In genomic region chr6:25999225-25999624, GRCh38 we compare ENCODE assay signal across 8 cellular contexts. TPM values are rescaled to one million over a fixed set of nuclear protein-coding genes. Genes with fewer than 3 reads are reported as not detected.
DNase-seq lines count a peak whose midpoint lies in the region; ATAC-seq, FAIRE-seq and TF ChIP-seq lines count a peak whose summit lies in the region.
"Not testable (repeated sequence)": the region's sequence is repeated elsewhere in the genome, so short reads cannot be mapped to it uniquely, and the experiment has no call there.

No MANE protein-coding gene starts in this region.

- TF ChIP-seq EP300 in H1 (IDR thresholded peaks at IDR 0.05; ENCODE audit: borderline replicate concordance in 1 of 2, low read depth in 2 of 2, low read length in 2 of 2): not testable (repeated sequence)

- not testable (repeated sequence) for H3K9me2 ChIP-seq in GM23338 (ENCODE audit: insufficient read depth)

- H3K36me3 ChIP-seq in GM23338 (ENCODE audit: insufficient read depth); HUES48 (ENCODE audit: control insufficient read depth, insufficient read depth, low read length); H1 (ENCODE audit: control insufficient read depth in 2 of 4, insufficient read depth in 4 of 4, low read length in 3 of 4); iPS-15b (ENCODE audit: control insufficient read depth, insufficient read depth, low read length); neural progenitor cell: not testable (repeated sequence)
- peaks cover 12% of the 10 kb centered on the region for H3K36me3 ChIP-seq in WERI-Rb-1

- not testable (repeated sequence) for DNase-seq in GM23338 (ENCODE audit: low spot score); H1 (ENCODE audit: low read depth in 1 of 2, low spot score in 2 of 2); neural progenitor cell (ENCODE audit: low spot score)
- peak; percentile 25 for DNase-seq in MV-4-11 (lab: John Stamatoyannopoulos, UW)
- peak; percentile 80 for DNase-seq in NCI-H524 treated with DMSO at 0.1 percent for 48 hours (lab: John Stamatoyannopoulos, UW)
- DNase-seq in WERI-Rb-1: peak; percentile 73

- H3K4me3 Mint-ChIP-seq in GM23338, neural progenitor cell: not testable (repeated sequence)

- not testable (repeated sequence) for H3F3A ChIP-seq in GM23338 (replicated peaks; ENCODE audit: low read depth); neural progenitor cell (ENCODE audit: low read depth)

- POLR2A ChIA-PET in H1 (lab: Charles Lee; ENCODE audit: partially characterized antibody): interaction anchor here (0.8 to 1.0 kb wide), 3 partner anchors 21 to 24 kb away, joined by 3 to 4 read pairs (median 3); a partner anchor contains a TSS

- not testable (repeated sequence) for H2BK120ac ChIP-seq in H1 (replicated peaks; ENCODE audit: low read depth, low read length)

- H3K4me3 ChIP-seq in GM23338; HUES48 (ENCODE audit: low read depth, low read length); H1 (ENCODE audit: extremely low read depth in 1 of 4, insufficient read depth in 2 of 4, low read depth in 3 of 4, low read length in 4 of 4); neural progenitor cell: not testable (repeated sequence)
- H3K4me3 ChIP-seq in WERI-Rb-1 (ENCODE audit: low read depth, low read length) (peak overlapping the region; percentile 13; the same call in 1 of the 2 replicates), iPS-15b (ENCODE audit: low read depth, low read length) (peak overlapping the region; percentile 8)

- peak overlapping the region; percentile 63 for H2BK12ac ChIP-seq in H1 (ENCODE audit: low read depth, low read length)

- H3K79me1 ChIP-seq in H1 (ENCODE audit: low read depth, low read length): not testable (repeated sequence)

- not testable (repeated sequence) for H3K9me3 Mint-ChIP-seq in GM23338, neural progenitor cell

- not testable (repeated sequence) for H3K18ac ChIP-seq in H1 (ENCODE audit: extremely low read depth, low read length)

- peak overlapping the region; percentile 86; the same call in 1 of the 2 replicates for H2AK5ac ChIP-seq in H1 (ENCODE audit: low read depth, low read length)

- not testable (repeated sequence) for H2BK15ac ChIP-seq in H1 (ENCODE audit: low read length)

- H4K91ac ChIP-seq in H1 (replicated peaks; ENCODE audit: insufficient read length, low read length): not testable (repeated sequence)

- peak overlapping the region; percentile 40; the same call in 1 of the 2 replicates for H2AFZ ChIP-seq in GM23338
- H2AFZ ChIP-seq in H1 (ENCODE audit: low read length): not testable (repeated sequence)
- peak overlapping the region; percentile 60 for H2AFZ ChIP-seq in neural progenitor cell (replicated peaks)

- H3K23ac ChIP-seq in H1 (ENCODE audit: insufficient read length): not testable (repeated sequence)

- H3K4me2 ChIP-seq in GM23338 (peak overlapping the region; percentile 54), H1 (ENCODE audit: insufficient read depth in 1 of 2, low read depth in 2 of 2, low read length in 2 of 2) (peak overlapping the region; percentile 19 to 48; a peak in 3 of 4 replicates), neural progenitor cell (peak overlapping the region; percentile 52)

- H3K27me3 Mint-ChIP-seq in GM23338 (ENCODE audit: insufficient read depth, low read depth, poor library complexity); neural progenitor cell (ENCODE audit: insufficient read depth, low read depth): not testable (repeated sequence)

- not testable (repeated sequence) for FAIRE-seq in H1 (lab: Jason Lieb, UNC)

- H3K4me1 ChIP-seq in GM23338 (ENCODE audit: insufficient read depth): peaks cover 48% of the 10 kb centered on the region
- peaks cover 44% of the 10 kb centered on the region for H3K4me1 ChIP-seq in HUES48 (ENCODE audit: control insufficient read depth, insufficient read depth, low read length)
- peaks cover 1 to 16% (median 5%) of the 10 kb centered on the region in 4 experiments; a peak in 4 of 7 replicates for H3K4me1 ChIP-seq in H1 (replicated peaks in 1 of 4; ENCODE audit: control insufficient read depth in 3 of 4, insufficient read depth in 4 of 4, low read length in 3 of 4)
- H3K4me1 ChIP-seq in iPS-15b (ENCODE audit: control insufficient read depth, insufficient read depth, low read length): peaks cover 40% of the 10 kb centered on the region
- H3K4me1 ChIP-seq in neural progenitor cell: peaks cover 12% of the 10 kb centered on the region

- not testable (repeated sequence) for TF ChIP-seq RAD21 in H1 (IDR thresholded peaks at IDR 0.05 in 1 of 2, conservative IDR thresholded peaks at IDR 0.05 in 1 of 2; ENCODE audit: low read depth in 2 of 2, low read length in 2 of 2)

- not testable (repeated sequence) for H3K14ac ChIP-seq in H1 (ENCODE audit: insufficient read length)

- peaks cover 28% of the 10 kb centered on the region for H3K4me1 Mint-ChIP-seq in GM23338
- peaks cover 14% of the 10 kb centered on the region for H3K4me1 Mint-ChIP-seq in neural progenitor cell

- CTCF ChIA-PET in H1 (lab: Charles Lee; ENCODE audit: partially characterized antibody): not testable (repeated sequence)

- not testable (repeated sequence) for H3K4ac ChIP-seq in H1 (replicated peaks; ENCODE audit: insufficient read length, low read depth, low read length)

- peak overlapping the region; percentile 37 for H4K5ac ChIP-seq in H1 (ENCODE audit: insufficient read length, low read depth, low read length)

- peak overlapping the region; percentile 92; the same call in 1 of the 2 replicates for H2BK20ac ChIP-seq in H1 (ENCODE audit: low read length)

- not testable (repeated sequence) for H3K56ac ChIP-seq in H1 (replicated peaks; ENCODE audit: insufficient read length, low read depth, low read length)

- not testable (repeated sequence) for H2BK5ac ChIP-seq in H1 (ENCODE audit: low read depth, low read length)

- H3K27ac Mint-ChIP-seq in GM23338: peak overlapping the region; percentile 23; the same call in 1 of the 2 replicates
- not testable (repeated sequence) for H3K27ac Mint-ChIP-seq in neural progenitor cell

- not testable (repeated sequence) for H3K79me2 ChIP-seq in GM23338 (replicated peaks; ENCODE audit: insufficient read depth); H1 (ENCODE audit: control insufficient read depth in 1 of 2, insufficient read depth in 2 of 2, low read length in 2 of 2); neural progenitor cell (ENCODE audit: low read depth)

- peak overlapping the region; percentile 97 for H3K27ac ChIP-seq in GM23338 (ENCODE audit: low read depth)
- peak overlapping the region; percentile 84 for H3K27ac ChIP-seq in HUES48 (ENCODE audit: low read depth, low read length)
- peak overlapping the region; percentile 75 for H3K27ac ChIP-seq in WERI-Rb-1
- H3K27ac ChIP-seq in H1 (ENCODE audit: low read depth, low read length): not testable (repeated sequence)
- H3K27ac ChIP-seq in neural progenitor cell: peak overlapping the region; percentile 34

- not testable (repeated sequence) for TF ChIP-seq POLR2A in H1 (IDR thresholded peaks at IDR 0.05; ENCODE audit: control extremely low read depth in 1 of 2, low read depth in 2 of 2, low read length in 2 of 2)

- not testable (repeated sequence) for H4K20me1 ChIP-seq in GM23338 (replicated peaks; ENCODE audit: insufficient read depth); H1 (replicated peaks in 1 of 2; ENCODE audit: control insufficient read depth in 1 of 2, insufficient read depth in 2 of 2, low read length in 2 of 2); neural progenitor cell (ENCODE audit: low read depth)

- H4K8ac ChIP-seq in H1 (ENCODE audit: extremely low read depth, insufficient read depth, low read length): not testable (repeated sequence)

- TF ChIP-seq CTCF in GM23338 (conservative IDR thresholded peaks at IDR 0.05; ENCODE audit: low read depth in 2 of 2); WERI-Rb-1 (IDR thresholded peaks at IDR 0.05; ENCODE audit: low read depth, low read length); H1 (IDR thresholded peaks at IDR 0.05; ENCODE audit: control extremely low read depth in 1 of 3, insufficient read depth in 1 of 3, low read depth in 1 of 3, low read length in 3 of 3); neural progenitor cell (IDR thresholded peaks at IDR 0.05): not testable (repeated sequence)

- H3K9ac ChIP-seq in HUES48 (ENCODE audit: low read depth, low read length): peak overlapping the region; percentile 54
- not testable (repeated sequence) for H3K9ac ChIP-seq in H1 (replicated peaks in 1 of 4; ENCODE audit: extremely low read depth in 1 of 4, low read depth in 3 of 4, low read length in 3 of 4); iPS-15b (ENCODE audit: low read depth, low read length); neural progenitor cell

- H3K9me3 ChIP-seq in HUES48 (ENCODE audit: control insufficient read depth, insufficient read depth, low read length); WERI-Rb-1 (ENCODE audit: severe bottlenecking); H1 (ENCODE audit: insufficient read depth in 2 of 2, low read depth in 1 of 2, low read length in 1 of 2); iPS-15b (ENCODE audit: control insufficient read depth, insufficient read depth, low read length); neural progenitor cell (ENCODE audit: low read depth): not testable (repeated sequence)

- H3K27me3 ChIP-seq in GM23338 (ENCODE audit: insufficient read depth); HUES48 (ENCODE audit: control insufficient read depth, insufficient read depth, low read length); WERI-Rb-1 (ENCODE audit: insufficient read depth, low read depth, severe bottlenecking); H1 (replicated peaks in 1 of 4; ENCODE audit: control insufficient read depth in 3 of 4, extremely low read depth in 1 of 4, insufficient read depth in 3 of 4, low read length in 3 of 4); iPS-15b (ENCODE audit: control insufficient read depth, insufficient read depth, low read length); neural progenitor cell: not testable (repeated sequence)

- H3K23me2 ChIP-seq in H1 (ENCODE audit: low read depth, low read length): not testable (repeated sequence)

- 67% methylated on average over 1 of the region's 2 CpGs; no CpG with 5 or more reads in 1 of the 2 experiments for WGBS in H1 (ENCODE audit: extremely low coverage in 1 of 2, insufficient coverage in 1 of 2, insufficient read length in 1 of 2, insufficient replicate concordance in 2 of 2, low coverage in 1 of 2, low lambda C conversion rate in 2 of 2, missing lambda C conversion rate in 1 of 2), 2 experiments

- H3K36me3 Mint-ChIP-seq in GM23338 (ENCODE audit: low read depth); neural progenitor cell: not testable (repeated sequence)

- ATAC-seq in GM23338: not testable (repeated sequence)

RNA-seq across cellular contexts. Expression of gene TRIM38, which starts 36.6 kb away (rescaled TPM):
- 0.58 and 0.66 TPM in 2 replicates for total RNA-seq in GM23338 (2014; rRNA removed; shearing (Covaris generic))
- 0.57 and 0.82 TPM in 2 replicates for polyA plus RNA-seq in GM23338 (2016; fragmentation: Nextera tagmentation; extraction: Ambion mirVana)
- 0.27 and 0.43 TPM in 2 replicates for total RNA-seq in H1 (2021; fragmentation: NEBNext Ultra II Directional; extraction: Animal tissue kit (Norgen Biotek cat#: 25700))
- polyA plus RNA-seq in H1 (2011; rRNA removed): 0.25 and 0.56 TPM in 2 replicates
- 0.44 TPM for polyA plus RNA-seq in H1 (2011; cell fraction: cytosol; rRNA removed)
- 0.54 TPM for polyA plus RNA-seq in H1 (2011; cell fraction: nucleus; rRNA removed)
- 0.48 to 0.77 TPM (median 0.66 TPM) in 4 replicates for polyA plus RNA-seq in H1 (2012, experiment 1 of 2)
- 0.07 TPM for polyA plus RNA-seq in H1 (2012, experiment 2 of 2)
- polyA plus RNA-seq in H1 (2013, experiment 1 of 2): 0.32 TPM
- polyA plus RNA-seq in H1 (2013, experiment 2 of 2): 0.29 TPM
- polyA minus RNA-seq in H1 (2011; rRNA and poly(A)+ RNA removed): 0.91 and 1.3 TPM in 2 replicates
- polyA minus RNA-seq in H1 (2011; cell fraction: cytosol; rRNA and poly(A)+ RNA removed): 0.29 TPM
- 1.9 TPM for polyA minus RNA-seq in H1 (2011; cell fraction: nucleus; rRNA and poly(A)+ RNA removed)
- total RNA-seq in neural progenitor cell (ENCODE audit: low replicate concordance): 0.25 and 0.30 TPM in 2 replicates
